In genomic region chr7:38637957-38638356, GRCh38 we compare ENCODE assay signal across 28 cellular contexts.
"Had no signal": no experiment of that assay in that cellular context is flagged by ENCODE, and none has a peak within 500 bp of the region (broad histone marks: within the 10 kb centered on the region; RNA-seq: fewer than 3 reads in every experiment).

No MANE protein-coding gene starts in this region.

- H3K9me3 ChIP-seq: suprapubic skin, testis, thoracic aorta, thyroid gland, tibial artery, transverse colon, upper lobe of left lung, upper lobe of right lung, uterus, vagina had no signal

- H3K9me3 Mint-ChIP-seq: stimulated activated effector memory CD8-positive, alpha-beta T cell treated with anti-CD3 and anti-CD28 coated beads, Interleukin-12 subunit alpha, Interleukin-12 subunit beta, amount 100 ng/mL, for 72 hours; stimulated activated memory B cell treated with anti-CD40 and anti-IgM and Interleukin-4, amounts not matched to agents 10 μg/mL and 1 μg/mL and 100 μg/mL, for 72 hours; stimulated activated naive CD8-positive, alpha-beta T cell treated with anti-CD3 and anti-CD28 coated beads, Interleukin-15, amount 100 ng/mL, for 72 hours; stimulated activated naive CD8-positive, alpha-beta T cell treated with anti-CD3 and anti-CD28 coated beads, Interleukin-15, Interleukin-2, amounts not matched to agents 100 ng/mL and 50 ng/mL, for 24 hours; type B pancreatic cell had no signal

- H3K27ac ChIP-seq: stomach, suprapubic skin, testis, thoracic aorta, thyroid gland, tibial artery, tibial nerve, transverse colon, upper lobe of left lung, upper lobe of right lung, uterus, vagina had no signal

- DNase-seq: stimulated activated CD4-positive, alpha-beta T cell treated with anti-CD3 and anti-CD28 coated beads, Interleukin-2, amount 100 ng/mL, for 48 hours; stimulated activated CD4-positive, alpha-beta T cell treated with anti-CD3 and anti-CD28 coated beads, Interleukin-4, amount 100 ng/mL, for 1 hour; stimulated activated CD4-positive, alpha-beta T cell treated with anti-CD3 and anti-CD28 coated beads, Interleukin-4, amount 100 ng/mL, for 24 hours; stimulated activated CD4-positive, alpha-beta T cell treated with anti-CD3 and anti-CD28 coated beads, Interleukin-4, amount 100 ng/mL, for 4 hours; stimulated activated CD8-positive, alpha-beta memory T cell treated with anti-CD3 and anti-CD28 coated beads, Interleukin-4, amount 100 ng/mL, for 48 hours; stimulated activated naive B cell treated with anti-CD40 and anti-IgM and Interleukin-4, amounts not matched to agents 10 μg/mL and 1 μg/mL and 100 μg/mL, for 72 hours; stimulated activated naive CD4-positive, alpha-beta T cell; stimulated activated naive CD4-positive, alpha-beta T cell treated with Interleukin-2 at 50 U/mL for 16 hours; stimulated activated naive CD8-positive, alpha-beta T cell treated with anti-CD3 and anti-CD28 coated beads, Interleukin-15, amount 100 ng/mL, for 72 hours; stimulated activated naive CD8-positive, alpha-beta T cell treated with anti-CD3 and anti-CD28 coated beads, Interleukin-15, Interleukin-2, amounts not matched to agents 100 U/mL and 50 U/mL, for 24 hours; stomach; substantia nigra; testis; thyroid gland; tibial artery; transverse colon; upper lobe of right lung; uterus had no signal

- H3K36me3 Mint-ChIP-seq: stimulated activated effector memory CD8-positive, alpha-beta T cell treated with anti-CD3 and anti-CD28 coated beads, Interleukin-12 subunit alpha, Interleukin-12 subunit beta, amount 100 ng/mL, for 72 hours; stimulated activated memory B cell treated with anti-CD40 and anti-IgM and Interleukin-4, amounts not matched to agents 10 μg/mL and 1 μg/mL and 100 μg/mL, for 72 hours; stimulated activated naive B cell treated with anti-CD40 and anti-IgM and Interleukin-4, amounts not matched to agents 10 μg/mL and 1 μg/mL and 100 μg/mL, for 72 hours; type B pancreatic cell had no signal

- H3K4me3 ChIP-seq: stomach, suprapubic skin, testis, thoracic aorta, thyroid gland, tibial artery, tibial nerve, transverse colon, upper lobe of left lung, upper lobe of right lung, uterus, vagina had no signal

- H3K27ac Mint-ChIP-seq: stimulated activated effector memory CD8-positive, alpha-beta T cell treated with anti-CD3 and anti-CD28 coated beads, Interleukin-12 subunit alpha, Interleukin-12 subunit beta, amount 100 ng/mL, for 72 hours; stimulated activated memory B cell treated with anti-CD40 and anti-IgM and Interleukin-4, amounts not matched to agents 10 μg/mL and 1 μg/mL and 100 μg/mL, for 72 hours; stimulated activated naive B cell treated with anti-CD40 and anti-IgM and Interleukin-4, amounts not matched to agents 10 μg/mL and 1 μg/mL and 100 μg/mL, for 72 hours; stimulated activated naive CD8-positive, alpha-beta T cell treated with anti-CD3 and anti-CD28 coated beads, Interleukin-15, amount 100 ng/mL, for 72 hours; stimulated activated naive CD8-positive, alpha-beta T cell treated with anti-CD3 and anti-CD28 coated beads, Interleukin-15, Interleukin-2, amounts not matched to agents 100 ng/mL and 50 ng/mL, for 24 hours; type B pancreatic cell had no signal

- H3K4me3 Mint-ChIP-seq: stimulated activated effector memory CD8-positive, alpha-beta T cell treated with anti-CD3 and anti-CD28 coated beads, Interleukin-12 subunit alpha, Interleukin-12 subunit beta, amount 100 ng/mL, for 72 hours; stimulated activated memory B cell treated with anti-CD40 and anti-IgM and Interleukin-4, amounts not matched to agents 10 μg/mL and 1 μg/mL and 100 μg/mL, for 72 hours; stimulated activated naive B cell treated with anti-CD40 and anti-IgM and Interleukin-4, amounts not matched to agents 10 μg/mL and 1 μg/mL and 100 μg/mL, for 72 hours; stimulated activated naive CD8-positive, alpha-beta T cell treated with anti-CD3 and anti-CD28 coated beads, Interleukin-15, amount 100 ng/mL, for 72 hours; stimulated activated naive CD8-positive, alpha-beta T cell treated with anti-CD3 and anti-CD28 coated beads, Interleukin-15, Interleukin-2, amounts not matched to agents 100 ng/mL and 50 ng/mL, for 24 hours; type B pancreatic cell had no signal

- FAIRE-seq: urothelium cell line had no signal

- H3K27me3 ChIP-seq: testis, thyroid gland, tibial artery, tibial nerve, transverse colon, upper lobe of left lung, uterus, vagina had no signal

- ATAC-seq: stimulated activated effector memory CD8-positive, alpha-beta T cell treated with anti-CD3 and anti-CD28 coated beads, Interleukin-12 subunit alpha, Interleukin-12 subunit beta, amount 100 ng/mL, for 72 hours; stimulated activated memory B cell treated with anti-CD40 and anti-IgM and Interleukin-4, amounts not matched to agents 10 μg/mL and 1 μg/mL and 100 μg/mL, for 72 hours; stimulated activated naive B cell treated with anti-CD40 and anti-IgM and Interleukin-4, amounts not matched to agents 10 μg/mL and 1 μg/mL and 100 μg/mL, for 72 hours; stimulated activated naive CD8-positive, alpha-beta T cell treated with anti-CD3 and anti-CD28 coated beads, Interleukin-15, amount 100 ng/mL, for 72 hours; stimulated activated naive CD8-positive, alpha-beta T cell treated with anti-CD3 and anti-CD28 coated beads, Interleukin-15, Interleukin-2, amounts not matched to agents 100 U/mL and 50 U/mL, for 24 hours; upper lobe of right lung had no signal

- H3K4me1 Mint-ChIP-seq: stimulated activated effector memory CD8-positive, alpha-beta T cell treated with anti-CD3 and anti-CD28 coated beads, Interleukin-12 subunit alpha, Interleukin-12 subunit beta, amount 100 ng/mL, for 72 hours; stimulated activated memory B cell treated with anti-CD40 and anti-IgM and Interleukin-4, amounts not matched to agents 10 μg/mL and 1 μg/mL and 100 μg/mL, for 72 hours; stimulated activated naive B cell treated with anti-CD40 and anti-IgM and Interleukin-4, amounts not matched to agents 10 μg/mL and 1 μg/mL and 100 μg/mL, for 72 hours; stimulated activated naive CD8-positive, alpha-beta T cell treated with anti-CD3 and anti-CD28 coated beads, Interleukin-15, amount 100 ng/mL, for 72 hours had no signal

- H3K36me3 ChIP-seq: stomach, suprapubic skin, thoracic aorta, thyroid gland, tibial artery, tibial nerve, transverse colon, upper lobe of left lung, upper lobe of right lung, uterus, vagina had no signal

- H3K4me1 ChIP-seq: stomach, suprapubic skin, testis, thyroid gland, tibial artery, tibial nerve, transverse colon, upper lobe of left lung, upper lobe of right lung, uterus, vagina had no signal
